Comparison of ENCODE assay signal across 2 cellular contexts in genomic region chr1:145048181-145048856, GRCh38. TPM values are rescaled to one million over a fixed set of nuclear protein-coding genes. Genes with fewer than 3 reads are reported as not detected.
"Had no signal": no experiment of that assay in that cellular context is flagged by ENCODE, and none has a peak within 500 bp of the region (broad histone marks: within the 10 kb centered on the region; RNA-seq: fewer than 3 reads in every experiment).

No MANE protein-coding gene starts in this region.

RNA-seq across cellular contexts. Expression of gene FAM72D, which starts 47.5 kb away (rescaled TPM):
- total RNA-seq: body of pancreas, cardiac septum had no signal
